In genomic region chr16:89304181-89304851, GRCh38 we compare ENCODE assay signal across 19 cellular contexts.
DNase-seq lines count a peak whose midpoint lies in the region; ATAC-seq, FAIRE-seq and TF ChIP-seq lines count a peak whose summit lies in the region.
"Had no signal": no experiment of that assay in that cellular context is flagged by ENCODE, and none has a peak within 500 bp of the region (broad histone marks: within the 10 kb centered on the region; RNA-seq: fewer than 3 reads in every experiment).

No MANE protein-coding gene starts in this region.

- H3K27ac Mint-ChIP-seq in activated T-helper 2 cell treated with anti-CD3 and anti-CD28 coated beads, Interferon-gamma antibody, Interleukin-2, Interleukin-4, amounts not matched to agents 10 μg/mL and 5 μg/mL and 100 μg/mL, durations not matched to agents 14 hours and 24 hours and 36 hours: peak overlapping the region; percentile 24

- H2AFZ ChIP-seq in HepG2 (ENCODE audit: low read length): no peak overlapping the region

- CTCF ChIA-PET in HepG2 (lab: Yijun Ruan, JAX; ENCODE audit: low intra/inter-chr PET ratio, low total read pairs): no interaction called here

- POLR2A ChIA-PET in HepG2 (lab: Yijun Ruan, JAX): no interaction called here

- peaks cover 67% of the 10 kb centered on the region for H3K79me2 ChIP-seq in HepG2 (ENCODE audit: insufficient read depth, low read length)

- H3K27ac ChIP-seq in HepG2 (ENCODE audit: extremely low read length, insufficient read depth, low read length) (no peak overlapping the region), right lobe of liver (no peak overlapping the region), kidney (ENCODE audit: low read depth in 2 of 2, low read length in 2 of 2) (no peak overlapping the region)
- H3K27ac ChIP-seq: pancreas, SJCRH30 had no signal

- no peak overlapping the region for H3K4me3 ChIP-seq in HepG2 (replicated peaks in 1 of 3; ENCODE audit: insufficient read depth in 1 of 3, low read depth in 2 of 3, low read length in 3 of 3)
- H3K4me3 ChIP-seq in right lobe of liver: no peak overlapping the region
- no peak overlapping the region for H3K4me3 ChIP-seq in kidney (ENCODE audit: low read length in 2 of 2)
- H3K4me3 ChIP-seq: pancreas, SJCRH30, smooth muscle cell had no signal

- H3K27me3 ChIP-seq in HepG2 (ENCODE audit: control insufficient read depth in 1 of 2, insufficient read depth in 2 of 2, low read length in 2 of 2): no peaks in the 10 kb centered on the region
- no peaks in the 10 kb centered on the region for H3K27me3 ChIP-seq in right lobe of liver
- H3K27me3 ChIP-seq: pancreas, SJCRH30 had no signal

- H3K4me1 Mint-ChIP-seq in activated T-helper 2 cell treated with anti-CD3 and anti-CD28 coated beads, Interferon-gamma antibody, Interleukin-2, Interleukin-4, amounts not matched to agents 10 μg/mL and 5 μg/mL and 100 μg/mL, durations not matched to agents 14 hours and 24 hours and 36 hours (ENCODE audit: low read depth): peaks cover 15% of the 10 kb centered on the region

- no peaks in the 10 kb centered on the region for H3K27me3 Mint-ChIP-seq in activated T-helper 2 cell treated with anti-CD3 and anti-CD28 coated beads, Interferon-gamma antibody, Interleukin-2, Interleukin-4, amounts not matched to agents 10 μg/mL and 5 μg/mL and 100 μg/mL, durations not matched to agents 14 hours and 24 hours and 36 hours (ENCODE audit: low read depth)

- no peak for TF ChIP-seq RAD21 in HepG2 (CRISPR knock-in tag; IDR thresholded peaks at IDR 0.05)

- TF ChIP-seq POLR2A in HepG2 (IDR thresholded peaks at IDR 0.05; ENCODE audit: insufficient read depth in 1 of 2, low read depth in 2 of 2, low read length in 2 of 2) (peak in 1 of 2 experiments; percentile 39; a peak in 1 of 4 replicates), right lobe of liver (IDR thresholded peaks at IDR 0.05) (no peak)

- no peak for DNase-seq in HepG2 (ENCODE audit: low spot score)
- DNase-seq in right lobe of liver: no peak
- DNase-seq in activated T-helper 2 cell treated with anti-CD3 and anti-CD28 coated beads, Interferon-gamma antibody, Interleukin-2, Interleukin-4, amounts not matched to agents 10 μg/mL and 5 μg/mL and 100 μg/mL, durations not matched to agents 14 hours and 24 hours and 36 hours (ENCODE audit: low spot score): no peak
- DNase-seq in kidney: peak; percentile 63
- no peak for DNase-seq in NCI-H446 treated with DMSO at 0.1 percent for 48 hours (lab: John Stamatoyannopoulos, UW)
- no peak for DNase-seq in NOMO-1 (lab: John Stamatoyannopoulos, UW; ENCODE audit: unreplicated experiment in 2 of 2)
- DNase-seq: activated CD4-positive, alpha-beta T cell treated with anti-CD3 and anti-CD28 coated beads, Interleukin-2, amount 50 U/mL, for 48 hours; activated naive CD4-positive, alpha-beta T cell; KG1; NCI-H1105 treated with DMSO at 0.1 percent for 48 hours; NCI-H2227 treated with DMSO at 0.1 percent for 48 hours; SJCRH30; stimulated activated naive CD4-positive, alpha-beta T cell treated with Interleukin-2 at 50 U/mL for 16 hours; T1000 had no signal

- H3K36me3 ChIP-seq in HepG2 (replicated peaks in 1 of 2; ENCODE audit: control insufficient read depth in 1 of 2, insufficient read depth in 2 of 2, low read length in 2 of 2) (peaks cover 34 to 62% of the 10 kb centered on the region in 2 experiments), right lobe of liver (peaks cover 0 to 18% (median 0%) of the 10 kb centered on the region in 4 donors), kidney (ENCODE audit: control insufficient read depth in 1 of 2, insufficient read depth in 2 of 2, low read length in 2 of 2) (peaks cover 14 to 25% of the 10 kb centered on the region in 2 donors)

- H3K9ac ChIP-seq in HepG2 (ENCODE audit: insufficient read depth, low read depth, low read length): no peak overlapping the region
- H3K9ac ChIP-seq in kidney (ENCODE audit: low read length in 2 of 2): no peak overlapping the region

- ATAC-seq in HepG2: no peak
- ATAC-seq in right lobe of liver: no peak
- ATAC-seq in HG03039 (IDR thresholded peaks at IDR 0.05; ENCODE audit: unreplicated experiment): no peak
- ATAC-seq in GM18861 (IDR thresholded peaks at IDR 0.05; ENCODE audit: unreplicated experiment): no peak
- ATAC-seq: pancreas had no signal

- H3K9me3 Mint-ChIP-seq in activated T-helper 2 cell treated with anti-CD3 and anti-CD28 coated beads, Interferon-gamma antibody, Interleukin-2, Interleukin-4, amounts not matched to agents 10 μg/mL and 5 μg/mL and 100 μg/mL, durations not matched to agents 14 hours and 24 hours and 36 hours: no peaks in the 10 kb centered on the region

- H3K4me3 Mint-ChIP-seq in activated T-helper 2 cell treated with anti-CD3 and anti-CD28 coated beads, Interferon-gamma antibody, Interleukin-2, Interleukin-4, amounts not matched to agents 10 μg/mL and 5 μg/mL and 100 μg/mL, durations not matched to agents 14 hours and 24 hours and 36 hours (ENCODE audit: low read depth): no peak overlapping the region

- FAIRE-seq in HepG2 (lab: Jason Lieb, UNC): no peak
- FAIRE-seq in kidney (lab: Jason Lieb, UNC): no peak
- FAIRE-seq: keratinocyte, pancreas had no signal

- H3K9me3 ChIP-seq in HepG2 (ENCODE audit: low read length): no peaks in the 10 kb centered on the region
- no peaks in the 10 kb centered on the region for H3K9me3 ChIP-seq in right lobe of liver
- no peaks in the 10 kb centered on the region for H3K9me3 ChIP-seq in kidney (ENCODE audit: control insufficient read depth in 1 of 2, low read length in 2 of 2)
- H3K9me3 ChIP-seq: pancreas, SJCRH30 had no signal

- peaks cover 70% of the 10 kb centered on the region for H4K20me1 ChIP-seq in HepG2 (ENCODE audit: insufficient read depth, low read length)

- no TSS peak for BruUV-seq in HepG2 (replicated peaks; lab: Mats Ljungman, UMichigan)

- in situ Hi-C loops in HepG2 (cut with HindIII; ENCODE audit: extremely low pct_ligation_motif_present, low pct_unique_long_range_greater_than_20kb): no loop called here

- intact Hi-C loops in HepG2 (cut with micrococcal nuclease; ENCODE audit: unreplicated experiment) (no loop called here), right lobe of liver (cut with DNase I) (no loop called here), kidney (cut with DNase I) (no loop called here)
- intact Hi-C loops in activated T-helper 2 cell treated with anti-CD3 and anti-CD28 coated beads, Interferon-gamma antibody, Interleukin-2, Interleukin-4, amounts not matched to agents 10 μg/mL and 5 μg/mL and 100 μg/mL, durations not matched to agents 14 hours and 24 hours and 36 hours (cut with micrococcal nuclease): no loop called here

- 95% methylated on average over 11 of the region's 16 CpGs for WGBS in HepG2 (ENCODE audit: low lambda C conversion rate)
- WGBS in right lobe of liver (ENCODE audit: insufficient coverage, low coverage, low lambda C conversion rate, missing lambda C conversion rate): 78% methylated on average over 4 of the region's 16 CpGs

- no peak for TF ChIP-seq CTCF in HepG2 (CRISPR knock-in tag; IDR thresholded peaks at IDR 0.05)
- TF ChIP-seq CTCF in right lobe of liver (IDR thresholded peaks at IDR 0.05): no peak
- no peak for TF ChIP-seq CTCF in kidney (IDR thresholded peaks at IDR 0.05; ENCODE audit: borderline replicate concordance, extremely low read depth, insufficient read depth)

- peaks cover 45% of the 10 kb centered on the region for H3K36me3 Mint-ChIP-seq in activated T-helper 2 cell treated with anti-CD3 and anti-CD28 coated beads, Interferon-gamma antibody, Interleukin-2, Interleukin-4, amounts not matched to agents 10 μg/mL and 5 μg/mL and 100 μg/mL, durations not matched to agents 14 hours and 24 hours and 36 hours (ENCODE audit: low read depth)

- TF ChIP-seq EP300 in HepG2 (IDR thresholded peaks at IDR 0.05; ENCODE audit: low read depth in 2 of 2, low read length in 2 of 2) (no peak), HepG2 (CRISPR knock-in tag; IDR thresholded peaks at IDR 0.05; ENCODE audit: borderline replicate concordance) (no peak)

- no peak overlapping the region for H3K4me2 ChIP-seq in HepG2 (ENCODE audit: low read depth, low read length)
- H3K4me2 ChIP-seq: smooth muscle cell had no signal

- H3K4me1 ChIP-seq in HepG2 (ENCODE audit: insufficient read depth, low read length) (0 out of 2 replicates have a peak, but pooled peaks cover 20% of the 10 kb centered on the region), right lobe of liver (peaks cover 0 to 14% (median 3%) of the 10 kb centered on the region in 4 donors), kidney (ENCODE audit: control insufficient read depth in 1 of 2, insufficient read depth in 1 of 2, low read depth in 1 of 2, low read length in 2 of 2) (peaks cover 3 to 5% of the 10 kb centered on the region in 2 donors)
- H3K4me1 ChIP-seq: SJCRH30 had no signal

TF ChIP-seq in HepG2, 621 proteins besides CTCF, POLR2A, EP300 and RAD21 (continues in another document):
- TF ChIP-seq CBX2 (IDR thresholded peaks at IDR 0.05; ENCODE audit: low read depth, low read length) (no peak), CBX2 (CRISPR knock-in tag; IDR thresholded peaks at IDR 0.05; ENCODE audit: low read depth) (no peak), PAF1 (CRISPR knock-in tag; IDR thresholded peaks at IDR 0.05) (0 out of 2 replicates have a peak, but pooled peaks have one; percentile 40)
- TF ChIP-seq, protein P1, sequence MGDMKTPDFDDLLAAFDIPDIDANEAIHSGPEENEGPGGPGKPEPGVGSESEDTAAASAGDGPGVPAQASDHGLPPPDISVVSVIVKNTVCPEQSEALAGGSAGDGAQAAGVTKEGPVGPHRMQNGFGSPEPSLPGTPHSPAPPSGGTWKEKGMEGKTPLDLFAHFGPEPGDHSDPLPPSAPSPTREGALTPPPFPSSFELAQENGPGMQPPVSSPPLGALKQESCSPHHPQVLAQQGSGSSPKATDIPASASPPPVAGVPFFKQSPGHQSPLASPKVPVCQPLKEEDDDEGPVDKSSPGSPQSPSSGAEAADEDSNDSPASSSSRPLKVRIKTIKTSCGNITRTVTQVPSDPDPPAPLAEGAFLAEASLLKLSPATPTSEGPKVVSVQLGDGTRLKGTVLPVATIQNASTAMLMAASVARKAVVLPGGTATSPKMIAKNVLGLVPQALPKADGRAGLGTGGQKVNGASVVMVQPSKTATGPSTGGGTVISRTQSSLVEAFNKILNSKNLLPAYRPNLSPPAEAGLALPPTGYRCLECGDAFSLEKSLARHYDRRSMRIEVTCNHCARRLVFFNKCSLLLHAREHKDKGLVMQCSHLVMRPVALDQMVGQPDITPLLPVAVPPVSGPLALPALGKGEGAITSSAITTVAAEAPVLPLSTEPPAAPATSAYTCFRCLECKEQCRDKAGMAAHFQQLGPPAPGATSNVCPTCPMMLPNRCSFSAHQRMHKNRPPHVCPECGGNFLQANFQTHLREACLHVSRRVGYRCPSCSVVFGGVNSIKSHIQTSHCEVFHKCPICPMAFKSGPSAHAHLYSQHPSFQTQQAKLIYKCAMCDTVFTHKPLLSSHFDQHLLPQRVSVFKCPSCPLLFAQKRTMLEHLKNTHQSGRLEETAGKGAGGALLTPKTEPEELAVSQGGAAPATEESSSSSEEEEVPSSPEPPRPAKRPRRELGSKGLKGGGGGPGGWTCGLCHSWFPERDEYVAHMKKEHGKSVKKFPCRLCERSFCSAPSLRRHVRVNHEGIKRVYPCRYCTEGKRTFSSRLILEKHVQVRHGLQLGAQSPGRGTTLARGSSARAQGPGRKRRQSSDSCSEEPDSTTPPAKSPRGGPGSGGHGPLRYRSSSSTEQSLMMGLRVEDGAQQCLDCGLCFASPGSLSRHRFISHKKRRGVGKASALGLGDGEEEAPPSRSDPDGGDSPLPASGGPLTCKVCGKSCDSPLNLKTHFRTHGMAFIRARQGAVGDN (CRISPR knock-in tag; IDR thresholded peaks at IDR 0.05): no peak
